19 cellular contexts compared by ENCODE assay signal in genomic region chr7:6647080-6647479, GRCh38. TPM values are rescaled to one million over a fixed set of nuclear protein-coding genes. Genes with fewer than 3 reads are reported as not detected.
A peak's percentile ranks its signal among the peaks of the same experiment; 100 is the strongest.
DNase-seq lines count a peak whose midpoint lies in the region; ATAC-seq, FAIRE-seq and TF ChIP-seq lines count a peak whose summit lies in the region.
"Had no signal": no experiment of that assay in that cellular context is flagged by ENCODE, and none has a peak within 500 bp of the region (broad histone marks: within the 10 kb centered on the region; RNA-seq: fewer than 3 reads in every experiment).

No MANE protein-coding gene starts in this region.

- TF ChIP-seq CTCF in heart right ventricle (IDR thresholded peaks at IDR 0.05) (no peak), kidney (IDR thresholded peaks at IDR 0.05; ENCODE audit: borderline replicate concordance, extremely low read depth, insufficient read depth) (no peak)

- H3K4me3 ChIP-seq in heart right ventricle: no peak overlapping the region
- no peak overlapping the region for H3K4me3 ChIP-seq in H7 (ENCODE audit: insufficient read depth, low read depth, low read length)
- no peak overlapping the region for H3K4me3 ChIP-seq in kidney (ENCODE audit: low read length in 2 of 2)
- H3K4me3 ChIP-seq: BLaER1 treated with 17β-estradiol and CSF1 and Interleukin-3, amounts not matched to agents 10 nM and 100 nM; GM23338; PC-9; SJCRH30 had no signal

- H3K27me3 ChIP-seq in heart right ventricle (no peaks in the 10 kb centered on the region), H7 (ENCODE audit: control insufficient read depth, insufficient read depth, low read length) (no peaks in the 10 kb centered on the region)
- H3K27me3 ChIP-seq: BLaER1 treated with 17β-estradiol and CSF1 and Interleukin-3, amounts not matched to agents 10 nM and 100 nM; SJCRH30 had no signal

- intact Hi-C loops in heart right ventricle (cut with DNase I): no loop called here
- intact Hi-C loops in cardiac septum (cut with DNase I): no loop called here
- intact Hi-C loops in kidney (cut with DNase I): no loop called here

- no peak overlapping the region for H3K27ac ChIP-seq in heart right ventricle
- H3K27ac ChIP-seq in kidney (ENCODE audit: low read depth in 2 of 2, low read length in 2 of 2): no peak overlapping the region
- H3K27ac ChIP-seq: BLaER1 treated with 17β-estradiol and CSF1 and Interleukin-3, amounts not matched to agents 10 nM and 100 nM; PC-9; SJCRH30 had no signal

- H3K36me3 ChIP-seq in heart right ventricle (peaks cover 2 to 100% (median 18%) of the 10 kb centered on the region in 9 donors), H7 (replicated peaks; ENCODE audit: control insufficient read depth, insufficient read depth, low read length) (peaks cover 2% of the 10 kb centered on the region), kidney (ENCODE audit: control insufficient read depth in 1 of 2, insufficient read depth in 2 of 2, low read length in 2 of 2) (peaks cover 12 to 15% of the 10 kb centered on the region in 2 donors)

- H3K9ac ChIP-seq in kidney (ENCODE audit: low read length in 2 of 2): no peak overlapping the region

- H3K4me1 ChIP-seq in heart right ventricle: peaks cover 0 to 4% (median 0%) of the 10 kb centered on the region in 9 donors
- H3K4me1 ChIP-seq in kidney (ENCODE audit: control insufficient read depth in 1 of 2, insufficient read depth in 1 of 2, low read depth in 1 of 2, low read length in 2 of 2): no peaks in the 10 kb centered on the region
- H3K4me1 ChIP-seq: SJCRH30 had no signal

- H3K9me3 ChIP-seq in heart right ventricle (peaks cover 0 to 13% (median 0%) of the 10 kb centered on the region in 11 donors), kidney (ENCODE audit: control insufficient read depth in 1 of 2, low read length in 2 of 2) (no peaks in the 10 kb centered on the region)
- H3K9me3 ChIP-seq: SJCRH30 had no signal

- ATAC-seq in heart right ventricle: peak in 5 of 8 donors; percentile 12 to 68 (median 36)
- ATAC-seq: GM23338 had no signal

- FAIRE-seq in kidney (lab: Jason Lieb, UNC) (no peak), urothelium cell line (lab: Jason Lieb, UNC) (peak; percentile 96)
- FAIRE-seq: G401.6 had no signal

- no peak for DNase-seq in heart right ventricle
- no peak for DNase-seq in cardiac septum (ENCODE audit: low spot score)
- DNase-seq in H7: peak; percentile 38
- peak; percentile 41 for DNase-seq in kidney
- no peak for DNase-seq in urothelium cell line (ENCODE audit: low spot score)
- DNase-seq in GDM1 (lab: John Stamatoyannopoulos, UW): no peak
- no peak for DNase-seq in NCI-H2029 (lab: John Stamatoyannopoulos, UW)
- DNase-seq: DND-41, MM.1S, NCI-H1092, NCI-H1436 treated with DMSO at 0.1 percent for 48 hours, NCI-H2029 treated with DMSO at 0.1 percent for 48 hours, NCI-H2171, NCI-H526, PC-9, SJCRH30 had no signal

- WGBS in heart right ventricle, 2 donors: 82 to 83% methylated on average over 8 of the region's 8 CpGs

RNA-seq across cellular contexts. Expression of gene ZNF316, which starts 10.0 kb away (rescaled TPM):
- total RNA-seq in heart right ventricle: 10 to 100 TPM in 8 of 10 donors, 1 to 10 TPM in 2; 9.8 to 20.1 (median 14.0) TPM
- polyA plus RNA-seq in heart right ventricle: 10 to 100 TPM in 1 of 2 donors, 1 to 10 TPM in 1; 7.6 to 20.8 TPM
- 21.2 TPM for total RNA-seq in cardiac septum
- 7.6 and 10.0 TPM in 2 replicates for total RNA-seq in H7 (2014; rRNA removed; shearing (Covaris generic))
- 31.7 TPM for total RNA-seq in kidney
- polyA plus RNA-seq in kidney (ENCODE audit: insufficient read depth, low read depth, low replicate concordance): 7.2 TPM

RNA-seq across cellular contexts. Expression of gene ZNF853, which starts 31.7 kb away (rescaled TPM):
- total RNA-seq in heart right ventricle (10 to 100 TPM in 8 of 10 donors, 1 to 10 TPM in 2; 8.8 to 16.3 (median 13.9) TPM), cardiac septum (14.2 TPM), kidney (5.4 TPM)
- polyA plus RNA-seq in heart right ventricle (1 to 10 TPM; 1.2 to 3.5 TPM), kidney (ENCODE audit: insufficient read depth, low read depth, low replicate concordance) (3.4 TPM)
- total RNA-seq in H7 (2014; rRNA removed; shearing (Covaris generic)): 6.4 and 6.5 TPM in 2 replicates

RNA-seq across cellular contexts. Expression of gene INTS15, which starts 57.3 kb away (rescaled TPM):
- total RNA-seq in heart right ventricle: 10 to 100 TPM in 9 of 10 donors, 1 to 10 TPM in 1; 9.8 to 22.0 (median 13.5) TPM
- polyA plus RNA-seq in heart right ventricle: 10 to 100 TPM; 10.2 to 12.7 TPM
- 13.6 TPM for total RNA-seq in cardiac septum
- 24.7 and 30.7 TPM in 2 replicates for total RNA-seq in H7 (2014; rRNA removed; shearing (Covaris generic))
- 26.7 TPM for total RNA-seq in kidney
- 16.9 TPM for polyA plus RNA-seq in kidney (ENCODE audit: insufficient read depth, low read depth, low replicate concordance)

RNA-seq across cellular contexts. Expression of gene ZNF12, which starts 59.7 kb away (rescaled TPM):
- total RNA-seq in heart right ventricle (10 to 100 TPM; 13.5 to 18.0 (median 16.3) TPM), cardiac septum (17.7 TPM), kidney (31.3 TPM)
- polyA plus RNA-seq in heart right ventricle (1 to 10 TPM; 7.2 to 7.7 TPM), kidney (ENCODE audit: insufficient read depth, low read depth, low replicate concordance) (9.9 TPM)
- 13.8 and 16.7 TPM in 2 replicates for total RNA-seq in H7 (2014; rRNA removed; shearing (Covaris generic))

Comparison
In these comparisons a context has a peak if more than half of its experiments do, and no peak if none do; other contexts are left out.
1. DNase-seq: peak in H7 (single experiment) and kidney (single experiment); none in heart right ventricle (0 of 2), cardiac septum (single experiment), urothelium cell line (single experiment), GDM1 (single experiment) and NCI-H2029 (single experiment).